ENCODE assay signal across 1 cellular context in the genomic region with DNA sequence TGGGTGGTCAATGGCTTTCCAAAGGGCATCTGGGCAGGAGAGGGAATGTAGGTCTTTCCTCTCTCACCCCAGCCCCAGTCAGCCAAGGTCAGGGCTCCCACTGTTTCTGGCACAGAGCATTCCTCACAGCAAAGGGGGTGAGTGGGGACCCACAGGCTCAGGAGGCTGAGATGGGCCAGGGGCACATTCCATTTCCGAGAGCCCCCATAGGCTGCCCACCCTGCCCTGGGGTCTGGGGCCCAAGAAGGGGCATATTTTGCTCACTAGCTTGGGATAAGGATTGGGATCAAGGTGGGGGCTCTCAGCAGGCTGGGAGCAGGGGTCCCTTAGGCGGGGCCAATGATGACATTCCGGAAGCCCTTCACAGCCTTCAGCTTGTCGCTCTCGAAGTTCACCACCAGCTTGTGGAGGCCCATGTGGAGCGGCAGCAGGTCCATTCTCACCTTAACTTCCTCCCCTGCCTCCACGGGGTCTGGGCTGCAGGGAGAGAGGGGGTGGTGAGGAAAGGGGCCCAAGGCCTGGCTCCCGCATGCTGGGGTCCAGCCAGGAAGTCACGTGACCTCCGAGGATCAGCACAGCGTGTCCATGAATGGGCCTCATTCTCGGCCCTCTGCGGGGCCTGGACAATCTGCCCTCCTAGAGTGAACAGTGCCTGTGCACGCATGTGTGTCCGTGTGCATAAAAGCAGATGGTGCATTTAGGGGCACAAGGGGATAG.
TF ChIP-seq lines count a peak whose summit lies in the region.

No MANE protein-coding gene starts in this region.

TF ChIP-seq in IMR-90, 13 proteins besides CTCF, POLR2A, EP300 and RAD21 (continued from another document):
- TF ChIP-seq, protein P1, sequence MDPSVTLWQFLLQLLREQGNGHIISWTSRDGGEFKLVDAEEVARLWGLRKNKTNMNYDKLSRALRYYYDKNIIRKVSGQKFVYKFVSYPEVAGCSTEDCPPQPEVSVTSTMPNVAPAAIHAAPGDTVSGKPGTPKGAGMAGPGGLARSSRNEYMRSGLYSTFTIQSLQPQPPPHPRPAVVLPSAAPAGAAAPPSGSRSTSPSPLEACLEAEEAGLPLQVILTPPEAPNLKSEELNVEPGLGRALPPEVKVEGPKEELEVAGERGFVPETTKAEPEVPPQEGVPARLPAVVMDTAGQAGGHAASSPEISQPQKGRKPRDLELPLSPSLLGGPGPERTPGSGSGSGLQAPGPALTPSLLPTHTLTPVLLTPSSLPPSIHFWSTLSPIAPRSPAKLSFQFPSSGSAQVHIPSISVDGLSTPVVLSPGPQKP (IDR thresholded peaks at IDR 0.05; ENCODE audit: borderline replicate concordance, low read depth, low read length): no peak
- no peak for TF ChIP-seq NFE2L2 (IDR thresholded peaks at IDR 0.05; ENCODE audit: low read depth, low read length)
- no peak for TF ChIP-seq MAZ (IDR thresholded peaks at IDR 0.05; ENCODE audit: borderline replicate concordance, low read depth, low read length)
